16 cellular contexts compared by ENCODE assay signal in the genomic region with DNA sequence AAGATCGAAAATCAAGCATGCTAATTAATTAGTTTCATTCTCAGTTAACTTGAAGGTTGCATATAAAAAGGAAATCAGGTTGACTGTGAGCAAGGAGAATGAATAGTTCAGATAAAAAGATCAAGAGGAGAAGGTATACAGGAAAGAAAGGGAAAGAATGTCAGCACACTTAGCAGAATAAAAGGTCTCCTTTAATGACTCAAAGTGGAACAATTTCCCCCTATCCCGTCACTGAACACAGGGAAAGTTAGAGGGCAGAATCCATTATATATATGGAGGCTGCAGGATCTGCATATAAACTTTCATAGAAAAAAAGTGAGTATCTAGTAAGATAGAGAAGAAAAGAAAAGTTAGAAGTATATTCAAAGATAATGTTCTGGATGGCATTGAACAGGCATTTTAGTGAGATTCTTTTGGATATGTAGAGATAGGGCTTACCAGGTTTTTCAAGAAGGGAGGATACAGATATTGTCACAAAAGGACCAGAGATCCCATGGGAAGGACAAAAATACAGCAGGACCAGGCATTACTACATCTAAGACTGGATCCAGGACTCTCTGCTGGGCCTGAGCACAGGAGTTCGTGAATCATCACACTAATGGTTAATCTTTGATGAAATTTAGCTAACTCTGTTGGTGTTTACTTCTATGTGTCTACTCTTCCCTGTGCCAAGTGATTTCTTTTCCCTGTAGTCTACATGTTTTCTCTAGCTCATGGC.
DNase-seq lines count a peak whose midpoint lies in the region; FAIRE-seq and TF ChIP-seq lines count a peak whose summit lies in the region.
"Had no signal": no experiment of that assay in that cellular context is flagged by ENCODE, and none has a peak within 500 bp of the region (broad histone marks: within the 10 kb centered on the region; RNA-seq: fewer than 3 reads in every experiment).

No MANE protein-coding gene starts in this region.

- 91% methylated on average over 1 of the region's 3 CpGs for WGBS in mesenchymal stem cell

- H3K27me3 ChIP-seq in bronchial epithelial cell (ENCODE audit: control insufficient read depth, insufficient read depth, low read length) (no peaks in the 10 kb centered on the region), mesenchymal stem cell (ENCODE audit: control insufficient read depth in 1 of 2, insufficient read depth in 1 of 2, low read length in 2 of 2) (no peaks in the 10 kb centered on the region), ascending aorta (no peaks in the 10 kb centered on the region)
- H3K27me3 ChIP-seq: Peyer's patch had no signal

- intact Hi-C loops in ascending aorta (cut with DNase I) = no loop called here

- H2BK5ac ChIP-seq in mesenchymal stem cell (ENCODE audit: low read depth, low read length, poor library complexity, severe bottlenecking) = no peak overlapping the region

- H3K9ac ChIP-seq in mesenchymal stem cell (ENCODE audit: low read length) = no peak overlapping the region

- H3K18ac ChIP-seq in mesenchymal stem cell (ENCODE audit: low read depth in 1 of 2, low read length in 2 of 2) = no peak overlapping the region

- H2BK12ac ChIP-seq in mesenchymal stem cell (ENCODE audit: low read length in 2 of 2) = no peak overlapping the region

- H3K4me1 ChIP-seq in mesenchymal stem cell (ENCODE audit: control insufficient read depth, insufficient read depth, low read depth, low read length) (no peaks in the 10 kb centered on the region), ascending aorta (no peaks in the 10 kb centered on the region)
- H3K4me1 ChIP-seq: HAP-1, Peyer's patch had no signal

- no peak overlapping the region for H3K4me3 ChIP-seq in bronchial epithelial cell (ENCODE audit: low read depth, low read length)
- no peak overlapping the region for H3K4me3 ChIP-seq in mesenchymal stem cell (ENCODE audit: insufficient read depth in 1 of 2, low read depth in 1 of 2, low read length in 2 of 2)
- no peak overlapping the region for H3K4me3 ChIP-seq in ascending aorta
- H3K4me3 ChIP-seq: HAP-1, Peyer's patch had no signal

- H3K79me1 ChIP-seq in mesenchymal stem cell (replicated peaks; ENCODE audit: low read length, poor library complexity, severe bottlenecking) = no peaks in the 10 kb centered on the region

- H2BK120ac ChIP-seq in mesenchymal stem cell (ENCODE audit: low read depth, low read length) = no peak overlapping the region

- no peak overlapping the region for H2BK15ac ChIP-seq in mesenchymal stem cell (ENCODE audit: low read depth, poor library complexity, severe bottlenecking)

- H3K23ac ChIP-seq in mesenchymal stem cell (ENCODE audit: low read length in 2 of 2) = no peak overlapping the region

- TF ChIP-seq CTCF in bronchial epithelial cell (IDR thresholded peaks at IDR 0.05; ENCODE audit: insufficient read depth, low read length, severe bottlenecking) = no peak
- no peak for TF ChIP-seq CTCF in ascending aorta (IDR thresholded peaks at IDR 0.05)

- H3K36me3 ChIP-seq in bronchial epithelial cell (ENCODE audit: control insufficient read depth, insufficient read depth, low read length) = no peaks in the 10 kb centered on the region
- H3K36me3 ChIP-seq in mesenchymal stem cell (ENCODE audit: control insufficient read depth in 1 of 2, insufficient read depth in 2 of 2, low read depth in 1 of 2, low read length in 2 of 2) = no peaks in the 10 kb centered on the region
- H3K36me3 ChIP-seq in ascending aorta = no peaks in the 10 kb centered on the region
- H3K36me3 ChIP-seq: HAP-1, Peyer's patch had no signal

- H4K8ac ChIP-seq in mesenchymal stem cell (ENCODE audit: low read length) = no peak overlapping the region

- no peak overlapping the region for H4K91ac ChIP-seq in mesenchymal stem cell (ENCODE audit: low read length)

- H3K4me2 ChIP-seq in mesenchymal stem cell (ENCODE audit: low read length, poor library complexity, severe bottlenecking) = no peak overlapping the region

- no peak overlapping the region for H3K14ac ChIP-seq in mesenchymal stem cell (ENCODE audit: low read length in 2 of 2)

- H2AFZ ChIP-seq in mesenchymal stem cell (ENCODE audit: low read depth, low read length) = no peak overlapping the region

- H3K27ac ChIP-seq in mesenchymal stem cell (ENCODE audit: low read length, poor library complexity, severe bottlenecking) = peak overlapping the region; percentile 67
- no peak overlapping the region for H3K27ac ChIP-seq in ascending aorta
- H3K27ac ChIP-seq: Peyer's patch had no signal

- no peak overlapping the region for H3K4ac ChIP-seq in mesenchymal stem cell (ENCODE audit: low read depth in 1 of 2, low read length in 2 of 2)

- peak; percentile 2 for DNase-seq in ELR (ENCODE audit: low read depth)
- peak; percentile 37 for DNase-seq in M059J (ENCODE audit: low read depth)
- DNase-seq in bronchial epithelial cell (ENCODE audit: low read depth) = no peak
- no peak for DNase-seq in mesenchymal stem cell
- DNase-seq in ascending aorta (ENCODE audit: low spot score in 2 of 2) = no peak
- no peak for DNase-seq in NCI-H1930 (lab: John Stamatoyannopoulos, UW)
- DNase-seq in DMS79 treated with DMSO at 0.1 percent for 48 hours (lab: John Stamatoyannopoulos, UW) = no peak
- no peak for DNase-seq in AG08396 (ENCODE audit: low spot score)
- DNase-seq: CD8-positive, alpha-beta memory T cell; Kasumi-1; NCI-H1436 treated with DMSO at 0.1 percent for 48 hours; NCI-H2081; NCI-H82; Peyer's patch; SHP77 had no signal

- no peak overlapping the region for H2AK5ac ChIP-seq in mesenchymal stem cell (ENCODE audit: low read length, severe bottlenecking)

- peak; percentile 50 for FAIRE-seq in bronchial epithelial cell (lab: Jason Lieb, UNC)

- H3K9me3 ChIP-seq in mesenchymal stem cell (ENCODE audit: control insufficient read depth, low read length) = peaks cover 8% of the 10 kb centered on the region
- no peaks in the 10 kb centered on the region for H3K9me3 ChIP-seq in ascending aorta
- H3K9me3 ChIP-seq: HAP-1, Peyer's patch had no signal

Comparison
In these comparisons a context has a peak if more than half of its experiments do, and no peak if none do; other contexts are left out.
1. DNase-seq: peak in ELR (single experiment) and M059J (single experiment); none in bronchial epithelial cell (single experiment), mesenchymal stem cell (single experiment), ascending aorta (0 of 2), NCI-H1930 (0 of 2), DMS79 treated with DMSO at 0.1 percent for 48 hours (single experiment) and AG08396 (single experiment).